ENCODE assay signal across 28 cellular contexts in genomic region chr11:61375709-61376108, GRCh38.
"Had no signal": no experiment of that assay in that cellular context is flagged by ENCODE, and none has a peak within 500 bp of the region (broad histone marks: within the 10 kb centered on the region; RNA-seq: fewer than 3 reads in every experiment).

No MANE protein-coding gene starts in this region.

- H3K27me3 ChIP-seq: cardiac muscle cell, foreskin keratinocyte, heart left ventricle, neutrophil, ovary, suprapubic skin, tibial nerve had no signal

- H3K9me3 ChIP-seq: heart left ventricle, left ventricle myocardium inferior, neutrophil, ovary, psoas muscle, suprapubic skin, tibial nerve had no signal

- H3K36me3 Mint-ChIP-seq: naive B cell had no signal

- H3K27ac Mint-ChIP-seq: activated B cell treated with CpG ODN at 0.5 μM for 24 hours; activated CD8-positive, alpha-beta memory T cell treated with anti-CD3 and anti-CD28 coated beads, Interleukin-2, amount 10 ng/mL, durations not matched to agents 7 days and 5 days; activated CD8-positive, alpha-beta T cell treated with anti-CD3 and anti-CD28 coated beads, Interleukin-2, amount 10 ng/mL, durations not matched to agents 7 days and 5 days; activated naive CD8-positive, alpha-beta T cell; activated T-cell treated with anti-CD3 and anti-CD28 coated beads, Interleukin-2, amount 50 U/mL, for 72 hours; brain; naive B cell; nephron progenitor cell had no signal

- FAIRE-seq: endothelial cell of umbilical vein had no signal

- H3K4me1 Mint-ChIP-seq: activated B cell treated with CpG ODN at 0.5 μM for 24 hours; activated CD8-positive, alpha-beta memory T cell treated with anti-CD3 and anti-CD28 coated beads, Interleukin-2, amount 10 ng/mL, durations not matched to agents 7 days and 5 days; brain; naive B cell; nephron progenitor cell had no signal

- H3K27ac ChIP-seq: cardiac muscle cell, heart left ventricle, left ventricle myocardium inferior, neutrophil, ovary, psoas muscle, suprapubic skin, tibial nerve had no signal

- DNase-seq: activated B cell treated with CpG ODN at 0.5 μM for 24 hours; activated CD4-positive, alpha-beta T cell treated with anti-CD3 and anti-CD28 coated beads, Interleukin-2, amount 50 U/mL, for 1 hour; activated CD8-positive, alpha-beta memory T cell treated with anti-CD3 and anti-CD28 coated beads, Interleukin-2, amount 10 ng/mL, durations not matched to agents 7 days and 5 days; activated CD8-positive, alpha-beta T cell treated with anti-CD3 and anti-CD28 coated beads, Interleukin-2, amount 10 ng/mL, durations not matched to agents 7 days and 5 days; activated effector memory CD4-positive, alpha-beta T cell treated with Interleukin-2 at 50 U/mL for 16 hours; activated naive CD4-positive, alpha-beta T cell treated with Interleukin-2 at 50 U/mL for 16 hours; activated T-cell treated with anti-CD3 and anti-CD28 coated beads, Interleukin-2, amount 50 U/mL, for 72 hours; anterior cingulate cortex; foreskin keratinocyte; heart left ventricle; kidney glomerular epithelial cell; left ventricle myocardium inferior; naive B cell; nephron progenitor cell; ovary; psoas muscle; stimulated activated CD4-positive, alpha-beta T cell treated with anti-CD3 and anti-CD28 coated beads, Interleukin-15, amount 100 ng/mL, for 24 hours; stimulated activated CD4-positive, alpha-beta T cell treated with anti-CD3 and anti-CD28 coated beads, Interleukin-2, amount 100 ng/mL, for 24 hours; stimulated activated naive CD4-positive, alpha-beta T cell; T-helper 2 cell had no signal

- H3K36me3 ChIP-seq: neutrophil, ovary had no signal

- H3K4me3 ChIP-seq: cardiac muscle cell, heart left ventricle, left ventricle myocardium inferior, ovary, psoas muscle, suprapubic skin, tibial nerve had no signal

- ATAC-seq: activated CD8-positive, alpha-beta memory T cell treated with anti-CD3 and anti-CD28 coated beads, Interleukin-2, amount 10 ng/mL, durations not matched to agents 7 days and 5 days; activated CD8-positive, alpha-beta T cell treated with anti-CD3 and anti-CD28 coated beads, Interleukin-2, amount 10 ng/mL, durations not matched to agents 7 days and 5 days; activated T-cell treated with anti-CD3 and anti-CD28 coated beads, Interleukin-2, amount 50 U/mL, for 72 hours; esophagus mucosa; foreskin keratinocyte; heart left ventricle had no signal

- H3K4me3 Mint-ChIP-seq: activated B cell treated with CpG ODN at 0.5 μM for 24 hours; activated CD8-positive, alpha-beta memory T cell treated with anti-CD3 and anti-CD28 coated beads, Interleukin-2, amount 10 ng/mL, durations not matched to agents 7 days and 5 days; activated CD8-positive, alpha-beta T cell treated with anti-CD3 and anti-CD28 coated beads, Interleukin-2, amount 10 ng/mL, durations not matched to agents 7 days and 5 days; activated naive CD8-positive, alpha-beta T cell; activated T-cell treated with anti-CD3 and anti-CD28 coated beads, Interleukin-2, amount 50 U/mL, for 72 hours; brain; naive B cell; nephron progenitor cell had no signal

- H3K27me3 Mint-ChIP-seq: activated B cell treated with CpG ODN at 0.5 μM for 24 hours; activated CD8-positive, alpha-beta memory T cell treated with anti-CD3 and anti-CD28 coated beads, Interleukin-2, amount 10 ng/mL, durations not matched to agents 7 days and 5 days; activated naive CD8-positive, alpha-beta T cell; brain; naive B cell had no signal

- H3K9me3 Mint-ChIP-seq: activated B cell treated with CpG ODN at 0.5 μM for 24 hours; activated T-cell treated with anti-CD3 and anti-CD28 coated beads, Interleukin-2, amount 50 U/mL, for 72 hours; naive B cell had no signal
